14 cellular contexts compared by ENCODE assay signal in genomic region chr20:21490105-21490504, GRCh38. TPM values are rescaled to one million over a fixed set of nuclear protein-coding genes. Genes with fewer than 3 reads are reported as not detected.
DNase-seq lines count a peak whose midpoint lies in the region; ATAC-seq and TF ChIP-seq lines count a peak whose summit lies in the region.
"Had no signal": no experiment of that assay in that cellular context is flagged by ENCODE, and none has a peak within 500 bp of the region (broad histone marks: within the 10 kb centered on the region; RNA-seq: fewer than 3 reads in every experiment).

No MANE protein-coding gene starts in this region.

- no peak for ATAC-seq in HG03196 (IDR thresholded peaks at IDR 0.05; ENCODE audit: unreplicated experiment)
- no peak for ATAC-seq in GM18867 (IDR thresholded peaks at IDR 0.05; ENCODE audit: unreplicated experiment)
- ATAC-seq: gastrocnemius medialis had no signal

- DNase-seq in AG10803 (ENCODE audit: low read depth) (peak; percentile 6), dermis microvascular lymphatic vessel endothelial cell (ENCODE audit: low read depth in 2 of 2) (peak; percentile 24 to 32), lung microvascular endothelial cell (ENCODE audit: low read depth in 2 of 2) (peak; percentile 39 to 67), iPS-NIHi7 (ENCODE audit: extremely low spot score) (no peak), SKM-1 treated with dmso at 0.1 percent for 144 hours (lab: John Stamatoyannopoulos, UW; ENCODE audit: unreplicated experiment) (no peak)
- DNase-seq: activated naive CD4-positive, alpha-beta T cell treated with anti-CD3 and anti-CD28 coated beads, Interleukin-2, amount 10 ng/mL, durations not matched to agents 7 days and 5 days; gastrocnemius medialis; islet precursor cell; KBM-7; stimulated activated CD4-positive, alpha-beta T cell treated with anti-CD3 and anti-CD28 coated beads, Interleukin-2, amount 100 ng/mL, for 48 hours had no signal

- peak; percentile 44 for TF ChIP-seq CTCF in AG10803 (conservative IDR thresholded peaks at IDR 0.05; ENCODE audit: low read length)
- TF ChIP-seq CTCF in LNCAP (IDR thresholded peaks at IDR 0.05): peak; percentile 51

- no peak overlapping the region for H3K4me3 ChIP-seq in AG10803 (ENCODE audit: low read length)
- H3K4me3 ChIP-seq: gastrocnemius medialis, vagina had no signal

RNA-seq across cellular contexts. Expression of gene NKX2-2, which starts 23.8 kb away (rescaled TPM):
- total RNA-seq in dermis microvascular lymphatic vessel endothelial cell (not detected in 2 replicates), lung microvascular endothelial cell (not detected in 2 replicates)
- total RNA-seq: gastrocnemius medialis, vagina had no signal

Comparison
In these comparisons a context has a peak if more than half of its experiments do, and no peak if none do; other contexts are left out.
1. DNase-seq: peak in AG10803 (single experiment), dermis microvascular lymphatic vessel endothelial cell (2 of 2) and lung microvascular endothelial cell (2 of 2); none in iPS-NIHi7 (single experiment) and SKM-1 treated with dmso at 0.1 percent for 144 hours (single experiment).